11 cellular contexts compared by ENCODE assay signal in the genomic region with DNA sequence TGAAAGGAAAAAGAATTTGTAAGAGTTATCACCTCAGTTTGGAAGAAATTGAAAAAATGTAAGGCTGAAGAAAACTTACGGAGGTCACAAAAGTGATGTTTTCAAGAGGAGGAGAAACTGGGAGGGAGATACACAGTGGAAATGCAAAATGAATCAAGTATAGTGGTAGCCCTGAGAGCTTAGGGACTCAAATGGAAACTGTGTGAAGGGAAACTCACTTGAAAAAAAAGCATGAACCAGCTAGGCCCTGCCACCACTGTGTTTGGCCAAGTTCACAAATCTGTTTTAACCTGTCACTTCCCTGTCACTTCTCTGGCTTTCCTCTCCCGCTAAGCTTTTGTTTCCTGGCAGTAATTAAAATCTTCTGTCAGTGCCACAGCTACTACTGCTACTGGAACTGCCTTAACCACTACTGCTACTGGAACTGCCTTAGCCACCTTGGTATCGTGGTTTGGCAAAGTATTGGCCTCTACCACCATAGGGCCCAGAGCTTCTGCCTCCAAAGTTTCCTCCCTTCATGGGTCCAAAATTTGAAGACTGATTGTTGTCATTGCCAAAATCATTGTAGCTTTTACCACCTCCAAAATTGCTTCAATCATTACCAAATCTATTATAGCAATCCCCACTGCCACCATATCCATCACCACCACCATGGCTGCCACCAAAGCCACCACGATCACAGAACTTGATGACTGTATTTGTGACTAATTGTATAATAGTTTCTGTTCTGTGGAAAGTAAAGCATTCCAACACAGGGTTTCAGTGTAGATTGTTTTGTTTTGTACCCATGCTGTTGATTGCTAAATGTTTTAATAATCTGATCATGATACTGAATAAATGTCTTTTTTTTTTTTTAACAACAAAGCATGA. TPM values are rescaled to one million over a fixed set of nuclear protein-coding genes. Genes with fewer than 3 reads are reported as not detected.
DNase-seq lines count a peak whose midpoint lies in the region; ATAC-seq and TF ChIP-seq lines count a peak whose summit lies in the region.
"Had no signal": no experiment of that assay in that cellular context is flagged by ENCODE, and none has a peak within 500 bp of the region (broad histone marks: within the 10 kb centered on the region; RNA-seq: fewer than 3 reads in every experiment).

No MANE protein-coding gene starts in this region.

- in situ Hi-C loops in G401 (cut with HindIII; ENCODE audit: low sequenced_read_pairs), result no loop called here

- DNase-seq in G401 (ENCODE audit: low spot score) (no peak), DMS114 treated with DMSO at 0.1 percent for 48 hours (lab: John Stamatoyannopoulos, UW; ENCODE audit: unreplicated experiment) (no peak), activated gamma-delta T cell treated with Interleukin-2 at 50 U/mL for 16 hours (no peak), GOT3 (lab: John Stamatoyannopoulos, UW) (no peak)
- DNase-seq: effector memory CD8-positive, alpha-beta T cell; immature natural killer cell; stimulated activated naive CD4-positive, alpha-beta T cell had no signal

- no peak overlapping the region for H3K4me3 Mint-ChIP-seq in activated T-helper 17 cell treated with anti-CD3 and anti-CD28 coated beads, Interleukin-2, amount 50 U/mL, for 72 hours
- H3K4me3 Mint-ChIP-seq: effector memory CD8-positive, alpha-beta T cell; immature natural killer cell had no signal

- peaks cover 57% of the 10 kb centered on the region for H3K36me3 Mint-ChIP-seq in activated T-helper 17 cell treated with anti-CD3 and anti-CD28 coated beads, Interleukin-2, amount 50 U/mL, for 72 hours (ENCODE audit: low read depth)

- H3K27me3 Mint-ChIP-seq in activated T-helper 17 cell treated with anti-CD3 and anti-CD28 coated beads, Interleukin-2, amount 50 U/mL, for 72 hours, result no peaks in the 10 kb centered on the region
- H3K27me3 Mint-ChIP-seq: effector memory CD8-positive, alpha-beta T cell had no signal

- no peak for TF ChIP-seq POLR2A in GM18505 (IDR thresholded peaks at IDR 0.05; ENCODE audit: borderline replicate concordance, extremely low read depth, insufficient read depth, insufficient read length)

- H3K4me1 Mint-ChIP-seq in activated T-helper 17 cell treated with anti-CD3 and anti-CD28 coated beads, Interleukin-2, amount 50 U/mL, for 72 hours, result peaks cover 20% of the 10 kb centered on the region

- no peaks in the 10 kb centered on the region for H3K9me3 Mint-ChIP-seq in activated T-helper 17 cell treated with anti-CD3 and anti-CD28 coated beads, Interleukin-2, amount 50 U/mL, for 72 hours
- H3K9me3 Mint-ChIP-seq: effector memory CD8-positive, alpha-beta T cell; immature natural killer cell had no signal

- ATAC-seq in GM18505 (IDR thresholded peaks at IDR 0.05; ENCODE audit: unreplicated experiment) (peak; percentile 69), GM19452 (IDR thresholded peaks at IDR 0.05; ENCODE audit: unreplicated experiment) (peak; percentile 49), HG03039 (IDR thresholded peaks at IDR 0.05; ENCODE audit: unreplicated experiment) (peak; percentile 84)
- ATAC-seq in activated T-helper 17 cell treated with anti-CD3 and anti-CD28 coated beads, Interleukin-2, amount 50 U/mL, for 72 hours (replicated peaks), result peak; percentile 50
- ATAC-seq: effector memory CD8-positive, alpha-beta T cell had no signal

- peak overlapping the region; percentile 58 for H3K27ac Mint-ChIP-seq in activated T-helper 17 cell treated with anti-CD3 and anti-CD28 coated beads, Interleukin-2, amount 50 U/mL, for 72 hours

RNA-seq across cellular contexts. Expression of gene SMARCA5, which starts 41.5 kb away (rescaled TPM):
- 10 to 100 TPM; 45.4 to 55.1 TPM for total RNA-seq in activated T-helper 17 cell treated with anti-CD3 and anti-CD28 coated beads, Interleukin-2, amount 50 U/mL, for 72 hours
- total RNA-seq in G401 (2014; rRNA removed; shearing (Covaris generic)), result 58.3 and 63.1 TPM in 2 replicates
